8 cellular contexts compared by ENCODE assay signal in the genomic region with DNA sequence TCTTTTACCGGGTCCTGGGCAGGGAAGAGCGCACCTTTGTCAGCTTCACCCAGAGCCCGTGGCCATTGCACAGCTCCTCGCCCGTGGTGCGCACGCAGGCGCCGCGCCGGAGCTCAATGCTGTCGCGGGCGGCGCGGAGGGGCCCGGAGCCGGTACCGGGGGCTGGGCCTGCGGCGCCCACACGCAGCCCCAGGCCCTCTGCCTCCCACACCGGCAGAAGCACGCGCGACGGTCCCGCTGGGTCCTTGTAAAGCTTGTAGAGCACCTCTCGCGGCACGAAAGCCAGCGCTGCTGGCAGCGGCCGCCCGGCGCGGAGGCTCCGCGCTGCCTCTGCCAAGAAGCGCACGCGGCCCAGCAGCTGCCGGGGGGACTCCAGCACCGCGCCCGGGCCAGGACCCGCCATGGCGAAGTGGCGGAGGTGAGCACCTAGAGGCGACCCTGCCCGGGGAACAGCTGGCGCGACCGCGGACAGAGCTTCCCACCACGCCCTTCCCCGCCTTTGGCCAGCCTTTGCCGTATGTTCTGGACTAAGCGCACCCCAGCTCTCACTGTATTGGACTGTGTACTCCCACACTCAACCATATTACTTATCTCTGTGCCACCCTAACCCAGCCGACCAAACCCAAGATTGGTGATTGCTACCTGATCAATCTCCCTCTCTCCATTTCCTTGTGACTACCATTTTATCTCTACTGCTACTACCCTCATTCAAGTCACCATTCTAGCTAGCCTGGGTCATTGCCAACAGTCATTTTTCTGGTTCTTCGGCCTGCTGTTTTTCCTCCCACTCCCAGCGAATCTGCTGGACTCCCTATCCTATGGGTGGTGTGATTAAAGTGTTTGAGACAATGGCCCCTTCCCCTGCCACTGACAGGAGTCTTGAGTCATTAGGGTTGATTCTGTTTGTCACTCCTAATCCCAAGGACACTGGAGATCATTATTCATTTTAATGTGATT. TPM values are rescaled to one million over a fixed set of nuclear protein-coding genes. Genes with fewer than 3 reads are reported as not detected.
DNase-seq lines count a peak whose midpoint lies in the region; ATAC-seq, FAIRE-seq and TF ChIP-seq lines count a peak whose summit lies in the region.

A gene (minus strand): TSS at position 470 of the 957 bp plus-strand sequence. CDS start 67 bp downstream, at position 403.

- CTCF ChIA-PET in A549 (lab: Yijun Ruan, JAX) = interaction anchor here (0.6 to 20.8 kb wide), 13 partner anchors 7 to 499 kb away, joined by 3 to 488 read pairs (median 3); a partner anchor contains a TSS

- under 1% methylated on average over 22 of the region's 62 CpGs for WGBS in A549 (ENCODE audit: missing lambda C conversion rate)

- POLR2A ChIA-PET in A549 (lab: Yijun Ruan, JAX) = interaction anchor here (0.6 to 3.4 kb wide), 9 partner anchors 24 to 511 kb away, joined by 3 to 57 read pairs (median 8); a partner anchor contains a TSS

- peak within 1 kb of the TSS; percentile 90 for H3K4me2 ChIP-seq in A549

- FAIRE-seq in A549 (lab: Jason Lieb, UNC) = no peak

- peak; percentile 61 to 71 for DNase-seq in A549 (ENCODE audit: low read depth in 1 of 2, low spot score in 1 of 2)
- peak; percentile 77 for DNase-seq in NCI-H2171 treated with DMSO at 0.1 percent for 48 hours (lab: John Stamatoyannopoulos, UW)
- DNase-seq in breast epithelium (ENCODE audit: low spot score in 2 of 2) = peak; percentile 60 to 70
- DNase-seq in iPS-NIHi11 (ENCODE audit: low spot score) = peak; percentile 83

- H3K36me3 ChIP-seq in breast epithelium = peaks cover 10% of the 10 kb centered on the region

- H3K4me3 ChIP-seq in A549 (peak within 1 kb of the TSS; percentile 97), breast epithelium (peak within 1 kb of the TSS; percentile 81 to 99 (median 98)), skin epidermis (peak within 1 kb of the TSS; percentile 89 to 100 (median 93))

- peak; percentile 51 for TF ChIP-seq POLR2A in A549 (IDR thresholded peaks at IDR 0.05; ENCODE audit: low read length)
- peak; percentile 62 for TF ChIP-seq POLR2A in GM18526 (IDR thresholded peaks at IDR 0.05; ENCODE audit: extremely low read depth, insufficient read length)
- no peak for TF ChIP-seq POLR2A in breast epithelium (IDR thresholded peaks at IDR 0.05)

- H3K27ac ChIP-seq in A549 (peak within 1 kb of the TSS; percentile 67 to 93), VCaP (peak within 1 kb of the TSS; percentile 69), breast epithelium (peak within 1 kb of the TSS; percentile 79 to 86), skin epidermis (peak within 1 kb of the TSS; percentile 27 to 94 (median 90))

- H3K9me3 ChIP-seq in A549 (no peaks in the 10 kb centered on the region), breast epithelium (no peaks in the 10 kb centered on the region)

- no peaks in the 10 kb centered on the region for H3K27me3 ChIP-seq in breast epithelium

- no peak for TF ChIP-seq RAD21 in A549 (conservative IDR thresholded peaks at IDR 0.05 in 1 of 2, IDR thresholded peaks at IDR 0.05 in 1 of 2)

- TF ChIP-seq CTCF in A549 (IDR thresholded peaks at IDR 0.05) (no peak), VCaP (conservative IDR thresholded peaks at IDR 0.05) (no peak), breast epithelium (IDR thresholded peaks at IDR 0.05) (no peak)

- TF ChIP-seq EP300 in A549 (IDR thresholded peaks at IDR 0.05) = no peak

- H3K4me1 ChIP-seq in A549 (peaks cover 8% of the 10 kb centered on the region; the same call in 2 of the 3 replicates), breast epithelium (peaks cover 5 to 31% of the 10 kb centered on the region in 2 donors)

- ATAC-seq in A549 (peak; percentile 85 to 93), HG03064 (IDR thresholded peaks at IDR 0.05; ENCODE audit: low read depth, unreplicated experiment) (peak; percentile 67)

- intact Hi-C loops in breast epithelium (cut with DNase I; ENCODE audit: low total_unique reads) = loop anchor here (5.0 kb wide), 2 partner anchors 291 to 1241 kb away; no protein-coding TSS in a partner anchor

TF ChIP-seq in A549, 52 proteins besides CTCF, POLR2A, EP300 and RAD21:
- TF ChIP-seq NFE2L2 (conservative IDR thresholded peaks at IDR 0.05; ENCODE audit: low read length) (no peak), JUN (IDR thresholded peaks at IDR 0.05) (peak in 1 of 2 experiments; percentile 32; a peak in 1 of 5 replicates), RFX5 (IDR thresholded peaks at IDR 0.05) (no peak), ZNF302 (CRISPR knock-in tag; IDR thresholded peaks at IDR 0.05) (no peak), FOSB (CRISPR knock-in tag; IDR thresholded peaks at IDR 0.05) (no peak), POLR2AphosphoS2 (conservative IDR thresholded peaks at IDR 0.05; ENCODE audit: low read length) (no peak), ZSCAN20 (CRISPR knock-in tag; IDR thresholded peaks at IDR 0.05) (no peak), KDM5A (IDR thresholded peaks at IDR 0.05) (no peak), RNF2 (IDR thresholded peaks at IDR 0.05; ENCODE audit: borderline replicate concordance, low read depth) (no peak), CEBPB (IDR thresholded peaks at IDR 0.05) (no peak), EHF (CRISPR knock-in tag; IDR thresholded peaks at IDR 0.05) (no peak), JUNB (IDR thresholded peaks at IDR 0.05) (no peak), CHD4 (IDR thresholded peaks at IDR 0.05; ENCODE audit: borderline replicate concordance) (no peak)
- TF ChIP-seq, protein P1, sequence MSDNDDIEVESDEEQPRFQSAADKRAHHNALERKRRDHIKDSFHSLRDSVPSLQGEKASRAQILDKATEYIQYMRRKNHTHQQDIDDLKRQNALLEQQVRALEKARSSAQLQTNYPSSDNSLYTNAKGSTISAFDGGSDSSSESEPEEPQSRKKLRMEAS (IDR thresholded peaks at IDR 0.05) = 0 out of 2 replicates have a peak, but pooled peaks have one; percentile 17

RNA-seq across cellular contexts. Expression of the gene that starts here (rescaled TPM):
- polyA plus RNA-seq in A549 (2011; rRNA removed) (17.5 and 24.2 TPM in 2 replicates), A549 (2017; fragmentation: RNase III; extraction: RNeasy Plus Mini Kit Qiagen cat#74134 plus additional on column Dnase treatment) (15.9 to 21.8 TPM (median 19.6 TPM) in 3 replicates)
- polyA plus RNA-seq in A549 (2012; cell fraction: cytosol; rRNA removed) = 19.8 and 21.3 TPM in 2 replicates
- 32.8 and 37.6 TPM in 2 replicates for polyA plus RNA-seq in A549 (2012; cell fraction: nucleus; rRNA removed)
- polyA minus RNA-seq in A549 (2011; rRNA and poly(A)+ RNA removed) = 21.9 and 23.6 TPM in 2 replicates
- 10 to 100 TPM; 32.8 to 45.8 (median 33.4) TPM for total RNA-seq in breast epithelium

Comparison
In these comparisons a context has a peak if more than half of its experiments do, and no peak if none do; other contexts are left out.
1. Peak in every context shown above with its lines: DNase-seq, ATAC-seq, H3K4me3 ChIP-seq and H3K27ac ChIP-seq.